In the genomic region with DNA sequence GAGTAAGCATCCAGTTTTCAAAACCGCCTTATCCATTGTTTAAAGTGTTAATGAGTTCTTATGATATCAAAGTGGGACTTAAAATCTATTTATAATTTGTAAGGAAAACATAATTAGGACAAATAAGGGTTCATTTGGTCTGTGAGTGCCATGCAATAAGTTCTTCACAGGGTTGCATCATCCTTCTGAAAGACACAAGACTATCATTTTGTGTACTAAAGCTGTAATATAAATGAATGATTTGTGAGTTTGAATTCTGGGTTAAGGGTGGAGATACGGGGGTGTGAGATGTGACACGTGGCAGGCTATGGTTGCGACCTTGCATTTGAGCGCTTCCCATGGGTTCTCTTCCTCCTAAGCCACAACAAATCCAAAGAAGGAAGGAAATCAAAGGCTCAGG, we compare ENCODE assay signal across 28 cellular contexts.
"Had no signal": no experiment of that assay in that cellular context is flagged by ENCODE, and none has a peak within 500 bp of the region (broad histone marks: within the 10 kb centered on the region; RNA-seq: fewer than 3 reads in every experiment).

No MANE protein-coding gene starts in this region.

- H3K27ac Mint-ChIP-seq: activated CD8-positive, alpha-beta memory T cell treated with anti-CD3 and anti-CD28 coated beads, Interleukin-2, amount 10 ng/mL, durations not matched to agents 7 days and 5 days; activated CD8-positive, alpha-beta T cell treated with anti-CD3 and anti-CD28 coated beads, Interleukin-2, amount 10 ng/mL, durations not matched to agents 7 days and 5 days; activated naive CD8-positive, alpha-beta T cell; dendritic cell treated with granulocyte-macrophage colony-stimulating factor and Interleukin-4, amounts not matched to agents 40 ng/mL and 50 ng/mL, for 4 days; natural killer cell treated with Interleukin-12 subunit alpha and Interleukin-12 subunit beta and Interleukin-15 and Interleukin-18, amount 100 ng/mL, for 72 hours; stimulated activated naive B cell treated with anti-CD40 and anti-IgM and Interleukin-4, amounts not matched to agents 10 μg/mL and 1 μg/mL and 100 μg/mL, for 72 hours; T-helper 17 cell had no signal

- DNase-seq: activated CD4-positive, alpha-beta T cell treated with anti-CD3 and anti-CD28 coated beads, Interleukin-2, amount 50 U/mL, for 1 hour; activated CD4-positive, CD25-positive, alpha-beta regulatory T cell treated with anti-CD3 and anti-CD28 coated beads, Interleukin-2, amount 50 U/mL, for 72 hours; activated CD8-positive, alpha-beta memory T cell treated with anti-CD3 and anti-CD28 coated beads, Interleukin-2, amount 10 ng/mL, durations not matched to agents 7 days and 5 days; activated CD8-positive, alpha-beta T cell treated with anti-CD3 and anti-CD28 coated beads, Interleukin-2, amount 10 ng/mL, durations not matched to agents 7 days and 5 days; activated effector memory CD4-positive, alpha-beta T cell treated with Interleukin-2 at 50 U/mL for 16 hours; activated naive CD4-positive, alpha-beta T cell treated with Interleukin-2 at 50 U/mL for 16 hours; anterior cingulate cortex; body of pancreas; left lung; lower lobe of right lung; mesenchymal stem cell; small intestine; stimulated activated CD4-positive, alpha-beta T cell treated with anti-CD3 and anti-CD28 coated beads, Interleukin-1b, Interleukin-23, amount 100 ng/mL, for 48 hours; stimulated activated CD4-positive, alpha-beta T cell treated with anti-CD3 and anti-CD28 coated beads, Interleukin-4, amount 100 ng/mL, for 4 hours; stimulated activated CD8-positive, alpha-beta memory T cell treated with anti-CD3 and anti-CD28 coated beads, Interleukin-4, amount 100 ng/mL, for 48 hours; stimulated activated naive B cell treated with anti-CD40 and anti-IgM and Interleukin-4, amounts not matched to agents 10 μg/mL and 1 μg/mL and 100 μg/mL, for 72 hours; T-helper 17 cell; T1000; upper lobe of left lung; WERI-Rb-1 had no signal

- H3K27me3 Mint-ChIP-seq: activated CD8-positive, alpha-beta memory T cell treated with anti-CD3 and anti-CD28 coated beads, Interleukin-2, amount 10 ng/mL, durations not matched to agents 7 days and 5 days; activated naive CD8-positive, alpha-beta T cell; dendritic cell treated with granulocyte-macrophage colony-stimulating factor and Interleukin-4, amounts not matched to agents 40 ng/mL and 50 ng/mL, for 4 days; natural killer cell treated with Interleukin-12 subunit alpha and Interleukin-12 subunit beta and Interleukin-15 and Interleukin-18, amount 100 ng/mL, for 72 hours; stimulated activated naive B cell treated with anti-CD40 and anti-IgM and Interleukin-4, amounts not matched to agents 10 μg/mL and 1 μg/mL and 100 μg/mL, for 72 hours; T-helper 17 cell had no signal

- H3K27me3 ChIP-seq: body of pancreas, esophagus muscularis mucosa, left lung, upper lobe of left lung had no signal

- H3K4me3 Mint-ChIP-seq: activated CD8-positive, alpha-beta memory T cell treated with anti-CD3 and anti-CD28 coated beads, Interleukin-2, amount 10 ng/mL, durations not matched to agents 7 days and 5 days; activated CD8-positive, alpha-beta T cell treated with anti-CD3 and anti-CD28 coated beads, Interleukin-2, amount 10 ng/mL, durations not matched to agents 7 days and 5 days; activated naive CD8-positive, alpha-beta T cell; dendritic cell treated with granulocyte-macrophage colony-stimulating factor and Interleukin-4, amounts not matched to agents 40 ng/mL and 50 ng/mL, for 4 days; natural killer cell treated with Interleukin-12 subunit alpha and Interleukin-12 subunit beta and Interleukin-15 and Interleukin-18, amount 100 ng/mL, for 72 hours; stimulated activated naive B cell treated with anti-CD40 and anti-IgM and Interleukin-4, amounts not matched to agents 10 μg/mL and 1 μg/mL and 100 μg/mL, for 72 hours; T-helper 17 cell had no signal

- H3K9me3 ChIP-seq: body of pancreas, esophagus muscularis mucosa, left lung, lower lobe of right lung, upper lobe of left lung had no signal

- ATAC-seq: activated CD8-positive, alpha-beta memory T cell treated with anti-CD3 and anti-CD28 coated beads, Interleukin-2, amount 10 ng/mL, durations not matched to agents 7 days and 5 days; activated CD8-positive, alpha-beta T cell treated with anti-CD3 and anti-CD28 coated beads, Interleukin-2, amount 10 ng/mL, durations not matched to agents 7 days and 5 days; body of pancreas; left lung; lower lobe of right lung; natural killer cell treated with Interleukin-12 subunit alpha and Interleukin-12 subunit beta and Interleukin-15 and Interleukin-18, amount 100 ng/mL, for 72 hours; sciatic nerve; SK-N-SH treated with all-trans-retinoic acid at 6 μM for 48 hours; stimulated activated naive B cell treated with anti-CD40 and anti-IgM and Interleukin-4, amounts not matched to agents 10 μg/mL and 1 μg/mL and 100 μg/mL, for 72 hours; T-helper 17 cell had no signal

- H3K9me3 Mint-ChIP-seq: dendritic cell treated with granulocyte-macrophage colony-stimulating factor and Interleukin-4, amounts not matched to agents 40 ng/mL and 50 ng/mL, for 4 days; natural killer cell treated with Interleukin-12 subunit alpha and Interleukin-12 subunit beta and Interleukin-15 and Interleukin-18, amount 100 ng/mL, for 72 hours; stimulated activated naive B cell treated with anti-CD40 and anti-IgM and Interleukin-4, amounts not matched to agents 10 μg/mL and 1 μg/mL and 100 μg/mL, for 72 hours had no signal

- H3K4me3 ChIP-seq: body of pancreas, esophagus muscularis mucosa, left lung, lower lobe of right lung, upper lobe of left lung had no signal

- FAIRE-seq: frontal cortex, islet of Langerhans, small intestine had no signal

- H3K27ac ChIP-seq: body of pancreas, esophagus muscularis mucosa, left lung, lower lobe of right lung, upper lobe of left lung, WERI-Rb-1 had no signal

- H3K36me3 Mint-ChIP-seq: natural killer cell treated with Interleukin-12 subunit alpha and Interleukin-12 subunit beta and Interleukin-15 and Interleukin-18, amount 100 ng/mL, for 72 hours had no signal

- H3K4me1 ChIP-seq: body of pancreas had no signal

- H3K36me3 ChIP-seq: esophagus muscularis mucosa, left lung, lower lobe of right lung, upper lobe of left lung, WERI-Rb-1 had no signal
